In the genomic region with DNA sequence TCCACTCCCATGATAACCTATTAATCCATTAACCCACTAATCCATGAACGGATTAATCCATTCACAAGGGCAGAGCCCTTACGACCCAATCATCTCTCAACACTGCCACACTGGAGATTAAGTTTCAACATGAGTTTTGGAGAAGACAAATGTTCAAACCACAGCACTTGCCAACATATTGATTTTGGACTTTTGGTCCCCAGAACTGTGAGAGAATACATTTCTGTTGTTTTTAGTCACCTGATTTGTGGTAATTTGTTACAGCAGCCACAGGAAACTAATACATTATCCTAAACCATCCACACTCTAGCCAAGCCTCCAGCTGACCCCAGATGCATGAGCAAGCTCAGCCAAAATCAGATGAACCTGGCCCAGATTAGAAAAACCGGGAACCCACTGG, we compare ENCODE assay signal across 2 cellular contexts.
TF ChIP-seq lines count a peak whose summit lies in the region.

No MANE protein-coding gene starts in this region.

TF ChIP-seq in K562, 482 proteins besides CTCF, POLR2A, EP300 and RAD21:
- TF ChIP-seq ZNF12 (CRISPR knock-in tag; IDR thresholded peaks at IDR 0.05), result peak; percentile 82; the same call in 1 of the 2 replicates
- no peak for TF ChIP-seq ELF2 (CRISPR knock-in tag; IDR thresholded peaks at IDR 0.05)
- no peak for TF ChIP-seq ATF1 (CRISPR knock-in tag; IDR thresholded peaks at IDR 0.05)
- TF ChIP-seq ATF1 (tag; IDR thresholded peaks at IDR 0.05), result no peak
- no peak for TF ChIP-seq ZNF584 (CRISPR knock-in tag; IDR thresholded peaks at IDR 0.05; ENCODE audit: low read depth)

TF ChIP-seq in HepG2, 621 proteins besides CTCF, POLR2A, EP300 and RAD21:
- peak; percentile 87 for TF ChIP-seq ZNF12 (CRISPR knock-in tag; IDR thresholded peaks at IDR 0.05)
- TF ChIP-seq GABPB1 (CRISPR knock-in tag; IDR thresholded peaks at IDR 0.05), result no peak
- TF ChIP-seq SRSF4 (IDR thresholded peaks at IDR 0.05; ENCODE audit: low read depth, low read length, poor library complexity, severe bottlenecking), result no peak
- no peak for TF ChIP-seq NR2F1 (CRISPR knock-in tag; IDR thresholded peaks at IDR 0.05)
